Comparison of ENCODE assay signal across 27 cellular contexts in the genomic region with DNA sequence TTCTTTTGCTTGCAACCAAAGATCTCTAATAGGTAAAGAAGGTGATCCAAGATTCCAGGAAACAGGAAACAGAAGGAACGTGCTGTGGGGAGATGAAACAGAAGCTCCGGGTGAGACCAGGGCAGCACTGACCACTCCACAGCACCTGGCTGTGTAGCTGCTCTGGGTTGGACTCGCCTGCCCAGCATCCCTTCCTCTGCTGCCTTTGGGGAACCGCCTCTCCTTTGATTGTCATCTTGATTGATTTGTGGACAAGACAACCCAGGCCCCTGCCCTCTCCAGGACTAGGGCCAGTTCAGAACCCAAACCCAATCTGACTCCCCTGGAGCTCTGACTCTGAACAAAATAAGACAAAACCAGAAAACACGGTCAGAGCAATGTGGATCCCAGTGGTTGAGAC. TPM values are rescaled to one million over a fixed set of nuclear protein-coding genes. Genes with fewer than 3 reads are reported as not detected.
A peak's percentile ranks its signal among the peaks of the same experiment; 100 is the strongest.
DNase-seq lines count a peak whose midpoint lies in the region; ATAC-seq and TF ChIP-seq lines count a peak whose summit lies in the region.
"Had no signal": no experiment of that assay in that cellular context is flagged by ENCODE, and none has a peak within 500 bp of the region (broad histone marks: within the 10 kb centered on the region; RNA-seq: fewer than 3 reads in every experiment).

No MANE protein-coding gene starts in this region.

- ATAC-seq in activated CD8-positive, alpha-beta T cell treated with anti-CD3 and anti-CD28 coated beads for 36 hours, result no peak
- no peak for ATAC-seq in activated CD8-positive, alpha-beta T cell treated with anti-CD3 and anti-CD28 coated beads, Interleukin-2, amount 10 ng/mL, durations not matched to agents 7 days and 5 days
- ATAC-seq: body of pancreas had no signal

- H3K36me3 Mint-ChIP-seq in activated CD8-positive, alpha-beta T cell treated with anti-CD3 and anti-CD28 coated beads for 36 hours (ENCODE audit: low read depth), result no peaks in the 10 kb centered on the region
- no peaks in the 10 kb centered on the region for H3K36me3 Mint-ChIP-seq in activated CD8-positive, alpha-beta T cell treated with anti-CD3 and anti-CD28 coated beads, Interleukin-2, amount 10 ng/mL, durations not matched to agents 7 days and 5 days (ENCODE audit: low read depth)
- H3K36me3 Mint-ChIP-seq in dendritic cell treated with granulocyte-macrophage colony-stimulating factor and Interleukin-4, amounts not matched to agents 40 ng/mL and 50 ng/mL, for 4 days (ENCODE audit: low read depth), result no peaks in the 10 kb centered on the region
- H3K36me3 Mint-ChIP-seq: mesothelial cell of epicardium had no signal

- peaks cover 34% of the 10 kb centered on the region for H3K4me1 Mint-ChIP-seq in activated CD8-positive, alpha-beta T cell treated with anti-CD3 and anti-CD28 coated beads for 36 hours (ENCODE audit: low read depth)
- H3K4me1 Mint-ChIP-seq in activated CD8-positive, alpha-beta T cell treated with anti-CD3 and anti-CD28 coated beads, Interleukin-2, amount 10 ng/mL, durations not matched to agents 7 days and 5 days (ENCODE audit: low read depth), result peaks cover 34% of the 10 kb centered on the region
- peaks cover 82% of the 10 kb centered on the region for H3K4me1 Mint-ChIP-seq in dendritic cell treated with granulocyte-macrophage colony-stimulating factor and Interleukin-4, amounts not matched to agents 40 ng/mL and 50 ng/mL, for 4 days (ENCODE audit: low read depth)

- POLR2A ChIA-PET in activated CD8-positive, alpha-beta T cell treated with anti-CD3 and anti-CD28 coated beads for 36 hours (lab: Charles Lee), result interaction anchor here (0.6 to 2.7 kb wide), 4 partner anchors 12 to 71 kb away, joined by 3 to 11 read pairs (median 4); a partner anchor contains a TSS
- POLR2A ChIA-PET in activated CD8-positive, alpha-beta T cell treated with anti-CD3 and anti-CD28 coated beads, Interleukin-2, amount 10 ng/mL, durations not matched to agents 7 days and 5 days (lab: Charles Lee), result interaction anchor here (1.2 kb wide), 1 partner anchor 376 kb away, joined by 3 read pairs; no protein-coding TSS in a partner anchor

- H3K27ac Mint-ChIP-seq in activated CD8-positive, alpha-beta T cell treated with anti-CD3 and anti-CD28 coated beads for 36 hours, result peak overlapping the region; percentile 28
- H3K27ac Mint-ChIP-seq in activated CD8-positive, alpha-beta T cell treated with anti-CD3 and anti-CD28 coated beads, Interleukin-2, amount 10 ng/mL, durations not matched to agents 7 days and 5 days, result no peak overlapping the region
- H3K27ac Mint-ChIP-seq in dendritic cell treated with granulocyte-macrophage colony-stimulating factor and Interleukin-4, amounts not matched to agents 40 ng/mL and 50 ng/mL, for 4 days, result peak overlapping the region; percentile 87
- H3K27ac Mint-ChIP-seq: HFFc6, mesothelial cell of epicardium had no signal

- no peak overlapping the region for H3K4me3 ChIP-seq in HL-60 (replicated peaks; ENCODE audit: insufficient read depth, low read length)
- H3K4me3 ChIP-seq: body of pancreas, left lung, sigmoid colon had no signal

- H3K4me3 Mint-ChIP-seq in activated CD8-positive, alpha-beta T cell treated with anti-CD3 and anti-CD28 coated beads for 36 hours, result no peak overlapping the region
- H3K4me3 Mint-ChIP-seq in activated CD8-positive, alpha-beta T cell treated with anti-CD3 and anti-CD28 coated beads, Interleukin-2, amount 10 ng/mL, durations not matched to agents 7 days and 5 days, result no peak overlapping the region
- H3K4me3 Mint-ChIP-seq in dendritic cell treated with granulocyte-macrophage colony-stimulating factor and Interleukin-4, amounts not matched to agents 40 ng/mL and 50 ng/mL, for 4 days, result peak overlapping the region; percentile 15
- H3K4me3 Mint-ChIP-seq: HFFc6, mesothelial cell of epicardium had no signal

- 0 out of 2 replicates have a peak overlapping the region, but pooled peaks have one; percentile 39 for H3K27ac ChIP-seq in HL-60 (replicated peaks)
- H3K27ac ChIP-seq: body of pancreas, RWPE1, sigmoid colon had no signal

- CTCF ChIA-PET in activated CD8-positive, alpha-beta T cell treated with anti-CD3 and anti-CD28 coated beads for 36 hours (lab: Charles Lee), result interaction anchor here (0.8 to 2.3 kb wide), 9 partner anchors 9 to 74 kb away, joined by 3 to 10 read pairs (median 3); a partner anchor contains a TSS
- CTCF ChIA-PET in activated CD8-positive, alpha-beta T cell treated with anti-CD3 and anti-CD28 coated beads, Interleukin-2, amount 10 ng/mL, durations not matched to agents 7 days and 5 days (lab: Charles Lee), result interaction anchor here (0.9 to 2.1 kb wide), 4 partner anchors 9 to 73 kb away, joined by 3 to 12 read pairs (median 5); no protein-coding TSS in a partner anchor

- H3K27me3 Mint-ChIP-seq in activated CD8-positive, alpha-beta T cell treated with anti-CD3 and anti-CD28 coated beads for 36 hours, result peaks cover 43% of the 10 kb centered on the region
- H3K27me3 Mint-ChIP-seq in activated CD8-positive, alpha-beta T cell treated with anti-CD3 and anti-CD28 coated beads, Interleukin-2, amount 10 ng/mL, durations not matched to agents 7 days and 5 days (ENCODE audit: low read depth), result peaks cover 34% of the 10 kb centered on the region
- peaks cover 43% of the 10 kb centered on the region for H3K27me3 Mint-ChIP-seq in dendritic cell treated with granulocyte-macrophage colony-stimulating factor and Interleukin-4, amounts not matched to agents 40 ng/mL and 50 ng/mL, for 4 days

- no peak for DNase-seq in activated CD8-positive, alpha-beta T cell treated with anti-CD3 and anti-CD28 coated beads for 36 hours
- DNase-seq in activated CD8-positive, alpha-beta T cell treated with anti-CD3 and anti-CD28 coated beads, Interleukin-2, amount 10 ng/mL, durations not matched to agents 7 days and 5 days, result no peak
- DNase-seq in HL-60 (ENCODE audit: low read depth in 1 of 2, low spot score in 1 of 2) (no peak), NCI-H748 (lab: John Stamatoyannopoulos, UW; ENCODE audit: unreplicated experiment) (no peak), RKO (ENCODE audit: low spot score) (no peak), midbrain (lab: John Stamatoyannopoulos, UW) (no peak)
- DNase-seq in stimulated activated CD8-positive, alpha-beta memory T cell treated with anti-CD3 and anti-CD28 coated beads, Interleukin-4, amount 100 ng/mL, for 48 hours, result peak; percentile 24
- DNase-seq: activated CD4-positive, CD25-positive, alpha-beta regulatory T cell; activated effector memory CD4-positive, alpha-beta T cell treated with Interleukin-2 at 50 U/mL for 16 hours; COR-L47; DMS79 treated with DMSO at 0.1 percent for 48 hours; glutamatergic neuron; HFFc6; NCI-H2029 treated with DMSO at 0.1 percent for 48 hours; NCI-H226; NCI-H748 treated with DMSO at 0.1 percent for 48 hours; sigmoid colon; stimulated activated CD4-positive, alpha-beta T cell treated with anti-CD3 and anti-CD28 coated beads, Interleukin-15, amount 100 ng/mL, for 24 hours; substantia nigra had no signal

- intact Hi-C loops in activated CD8-positive, alpha-beta T cell treated with anti-CD3 and anti-CD28 coated beads for 36 hours (cut with micrococcal nuclease), result loop anchor here (5.0 kb wide), 1 partner anchor 70 kb away; a partner anchor contains a TSS
- intact Hi-C loops in dendritic cell treated with granulocyte-macrophage colony-stimulating factor and Interleukin-4, amounts not matched to agents 40 ng/mL and 50 ng/mL, for 4 days (cut with micrococcal nuclease), result loop anchor here (5.0 kb wide), 1 partner anchor 35 kb away; no protein-coding TSS in a partner anchor

- no peak for TF ChIP-seq CTCF in activated CD8-positive, alpha-beta T cell treated with anti-CD3 and anti-CD28 coated beads for 36 hours (IDR thresholded peaks at IDR 0.05)
- no peak for TF ChIP-seq CTCF in HL-60 (IDR thresholded peaks at IDR 0.05; ENCODE audit: insufficient read depth, low read length)

- peaks cover 12% of the 10 kb centered on the region for H3K27me3 ChIP-seq in HL-60 (ENCODE audit: insufficient read depth, poor library complexity, severe bottlenecking)
- H3K27me3 ChIP-seq: body of pancreas had no signal

- no peaks in the 10 kb centered on the region for H3K9me3 Mint-ChIP-seq in activated CD8-positive, alpha-beta T cell treated with anti-CD3 and anti-CD28 coated beads for 36 hours
- no peaks in the 10 kb centered on the region for H3K9me3 Mint-ChIP-seq in activated CD8-positive, alpha-beta T cell treated with anti-CD3 and anti-CD28 coated beads, Interleukin-2, amount 10 ng/mL, durations not matched to agents 7 days and 5 days (ENCODE audit: insufficient read depth)
- H3K9me3 Mint-ChIP-seq in dendritic cell treated with granulocyte-macrophage colony-stimulating factor and Interleukin-4, amounts not matched to agents 40 ng/mL and 50 ng/mL, for 4 days, result peaks cover 8% of the 10 kb centered on the region
- H3K9me3 Mint-ChIP-seq: HFFc6; mesothelial cell of epicardium; T-helper 2 cell treated with Interferon-gamma antibody and Interleukin-4, amounts not matched to agents 5 μg/mL and 100 μg/mL, for 36 hours had no signal

RNA-seq across cellular contexts. Expression of a gene that starts 14.7 kb away (rescaled TPM):
- not detected for total RNA-seq in activated CD8-positive, alpha-beta T cell treated with anti-CD3 and anti-CD28 coated beads for 36 hours
- total RNA-seq in activated CD8-positive, alpha-beta T cell treated with anti-CD3 and anti-CD28 coated beads, Interleukin-2, amount 10 ng/mL, durations not matched to agents 7 days and 5 days, result not detected
- total RNA-seq: body of pancreas, cerebellum, HFFc6, MCF 10A, mesothelial cell of epicardium had no signal

RNA-seq across cellular contexts. Expression of a gene that starts 39.4 kb away (rescaled TPM):
- total RNA-seq in activated CD8-positive, alpha-beta T cell treated with anti-CD3 and anti-CD28 coated beads for 36 hours, result 1 to 10 TPM; 5.0 to 5.1 TPM
- total RNA-seq in activated CD8-positive, alpha-beta T cell treated with anti-CD3 and anti-CD28 coated beads, Interleukin-2, amount 10 ng/mL, durations not matched to agents 7 days and 5 days, result 10 to 100 TPM; 12.1 to 13.3 TPM
- total RNA-seq: cerebellum had no signal
